In the genomic region with DNA sequence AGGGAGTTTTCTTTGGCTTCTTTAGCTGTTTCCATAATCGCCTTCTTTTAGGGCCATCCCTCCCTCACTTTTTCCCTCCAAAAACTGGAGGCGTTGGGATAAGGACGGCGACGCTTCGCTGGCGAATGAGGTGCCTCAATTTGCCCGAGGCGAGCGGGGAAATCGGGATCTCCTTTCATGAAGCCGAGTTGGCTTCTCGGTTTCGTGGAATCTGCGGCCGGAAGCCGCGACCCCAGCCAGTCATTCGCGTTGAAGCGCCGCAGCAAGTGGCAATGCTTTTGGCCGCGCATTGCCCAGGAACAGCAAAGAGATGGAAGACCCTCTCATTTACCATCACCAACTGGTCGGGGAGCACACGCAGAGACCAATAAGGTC, we compare ENCODE assay signal across 8 cellular contexts. TPM values are rescaled to one million over a fixed set of nuclear protein-coding genes. Genes with fewer than 3 reads are reported as not detected.
A peak's percentile ranks its signal among the peaks of the same experiment; 100 is the strongest.
DNase-seq lines count a peak whose midpoint lies in the region; ATAC-seq and TF ChIP-seq lines count a peak whose summit lies in the region.

No MANE protein-coding gene starts in this region.

- H3K4me1 ChIP-seq in right lobe of liver (peaks cover 0 to 13% (median 0%) of the 10 kb centered on the region in 4 donors), upper lobe of left lung (peaks cover 22 to 40% (median 26%) of the 10 kb centered on the region in 4 donors)

- H3K4me3 ChIP-seq in right lobe of liver (peak overlapping the region; percentile 43 to 64 (median 59)), upper lobe of left lung (peak overlapping the region; percentile 50 to 66 (median 64))

- no peak for TF ChIP-seq POLR2A in right lobe of liver (IDR thresholded peaks at IDR 0.05)
- TF ChIP-seq POLR2A in upper lobe of left lung (IDR thresholded peaks at IDR 0.05) = no peak

- no peaks in the 10 kb centered on the region for H3K36me3 Mint-ChIP-seq in activated naive CD4-positive, alpha-beta T cell treated with anti-CD3 and anti-CD28 coated beads for 36 hours (ENCODE audit: low read depth)
- H3K36me3 Mint-ChIP-seq in activated naive CD8-positive, alpha-beta T cell = no peaks in the 10 kb centered on the region

- peaks cover 72% of the 10 kb centered on the region for H3K27me3 Mint-ChIP-seq in activated naive CD4-positive, alpha-beta T cell treated with anti-CD3 and anti-CD28 coated beads for 36 hours (ENCODE audit: low read depth)
- peaks cover 59% of the 10 kb centered on the region for H3K27me3 Mint-ChIP-seq in activated naive CD8-positive, alpha-beta T cell

- no peak overlapping the region for H3K27ac Mint-ChIP-seq in activated naive CD4-positive, alpha-beta T cell treated with anti-CD3 and anti-CD28 coated beads for 36 hours
- H3K27ac Mint-ChIP-seq in activated naive CD8-positive, alpha-beta T cell = no peak overlapping the region

- H3K27ac ChIP-seq in right lobe of liver = no peak overlapping the region
- peak overlapping the region in 2 of 4 donors; percentile 6 to 49 for H3K27ac ChIP-seq in upper lobe of left lung

- no peak for DNase-seq in activated naive CD4-positive, alpha-beta T cell treated with anti-CD3 and anti-CD28 coated beads for 36 hours
- DNase-seq in activated naive CD4-positive, alpha-beta T cell (lab: John Stamatoyannopoulos, UW) = no peak
- peak in 1 of 3 donors; percentile 20 for DNase-seq in right lobe of liver
- peak in 1 of 2 donors; percentile 66 for DNase-seq in upper lobe of left lung
- no peak for DNase-seq in NCI-H446 (lab: John Stamatoyannopoulos, UW)

- intact Hi-C loops in activated naive CD4-positive, alpha-beta T cell treated with anti-CD3 and anti-CD28 coated beads for 36 hours (cut with micrococcal nuclease) = loop anchor here (2.0 kb wide), 4 partner anchors 15 to 531 kb away; a partner anchor contains a TSS
- intact Hi-C loops in right lobe of liver (cut with DNase I) = loop anchor here in 1 of 2 donors (10.0 kb wide), 1 partner anchor 67 kb away; a partner anchor contains a TSS

- H3K9me3 Mint-ChIP-seq in activated naive CD4-positive, alpha-beta T cell treated with anti-CD3 and anti-CD28 coated beads for 36 hours = no peaks in the 10 kb centered on the region
- H3K9me3 Mint-ChIP-seq in activated naive CD8-positive, alpha-beta T cell (ENCODE audit: low read depth) = no peaks in the 10 kb centered on the region

- WGBS in right lobe of liver (ENCODE audit: insufficient coverage, low coverage, low lambda C conversion rate, missing lambda C conversion rate) = 1% methylated on average over 15 of the region's 26 CpGs
- whole genome bisulfite sequencing in upper lobe of left lung, 2 donors = 2 to 3% methylated on average over 15 to 26 of the region's 26 CpGs

- peaks cover 33% of the 10 kb centered on the region for H3K4me1 Mint-ChIP-seq in activated naive CD4-positive, alpha-beta T cell treated with anti-CD3 and anti-CD28 coated beads for 36 hours (ENCODE audit: low read depth)
- H3K4me1 Mint-ChIP-seq in activated naive CD8-positive, alpha-beta T cell (ENCODE audit: low read depth) = peaks cover 38% of the 10 kb centered on the region

- TF ChIP-seq CTCF in right lobe of liver (IDR thresholded peaks at IDR 0.05) (no peak), upper lobe of left lung (IDR thresholded peaks at IDR 0.05) (no peak)

- no peak for TF ChIP-seq EP300 in upper lobe of left lung (IDR thresholded peaks at IDR 0.05)

- H3K9me3 ChIP-seq in right lobe of liver (no peaks in the 10 kb centered on the region), upper lobe of left lung (no peaks in the 10 kb centered on the region)

- peak overlapping the region; percentile 75 for H3K4me3 Mint-ChIP-seq in activated naive CD4-positive, alpha-beta T cell treated with anti-CD3 and anti-CD28 coated beads for 36 hours
- peak overlapping the region; percentile 76 for H3K4me3 Mint-ChIP-seq in activated naive CD8-positive, alpha-beta T cell

- H3K27me3 ChIP-seq in right lobe of liver (peaks cover 10 to 19% of the 10 kb centered on the region in 2 donors), upper lobe of left lung (peaks cover 0 to 52% (median 33%) of the 10 kb centered on the region in 4 donors)

- ATAC-seq in right lobe of liver (peak in 1 of 4 donors; percentile 16), upper lobe of left lung (ENCODE audit: low FRiP score in 2 of 2) (peak in 1 of 2 donors; percentile 2), esophagus mucosa (no peak), GM21360 (IDR thresholded peaks at IDR 0.05; ENCODE audit: unreplicated experiment) (no peak)

- CTCF ChIA-PET in activated naive CD4-positive, alpha-beta T cell treated with anti-CD3 and anti-CD28 coated beads for 36 hours (lab: Charles Lee) = no interaction called here

- H3K36me3 ChIP-seq in right lobe of liver = no peaks in the 10 kb centered on the region
- no peaks in the 10 kb centered on the region for H3K36me3 ChIP-seq in upper lobe of left lung

RNA-seq across cellular contexts. Expression of a gene that starts 8.3 kb away (rescaled TPM):
- total RNA-seq in activated naive CD4-positive, alpha-beta T cell treated with anti-CD3 and anti-CD28 coated beads for 36 hours = not detected
- total RNA-seq in right lobe of liver (not detected), upper lobe of left lung (1 to 10 TPM in 5 of 6 donors, under 1 TPM in 1; 0.17 to 8.9 (median 1.8) TPM), esophagus mucosa (0.12 TPM)
